3 cellular contexts compared by ENCODE assay signal in the genomic region with DNA sequence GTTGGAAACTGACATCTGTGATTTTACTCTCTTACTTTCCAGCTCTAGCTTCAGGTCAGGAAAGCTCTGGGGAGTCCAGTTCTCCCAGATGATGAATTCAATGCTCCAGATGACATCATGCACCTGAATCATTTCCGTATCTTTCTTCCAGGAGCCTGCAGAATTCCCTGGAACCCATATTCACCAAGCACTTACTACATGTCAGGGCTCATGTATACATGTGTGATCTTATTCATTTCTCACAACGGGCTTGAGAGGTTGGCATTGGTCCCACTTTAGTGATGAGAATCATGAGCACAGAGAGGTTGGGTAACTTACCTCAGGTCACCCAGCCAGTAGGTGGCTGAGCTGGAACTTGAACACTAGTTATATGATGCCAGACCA.
TF ChIP-seq lines count a peak whose summit lies in the region.

No MANE protein-coding gene starts in this region.

TF ChIP-seq in SK-N-SH, 30 proteins besides CTCF, POLR2A, EP300 and RAD21:
- TF ChIP-seq RXRA (IDR thresholded peaks at IDR 0.05; ENCODE audit: borderline replicate concordance, low read depth) (no peak), USF2 (IDR thresholded peaks at IDR 0.05; ENCODE audit: borderline replicate concordance, low read depth, low read length) (no peak), SIN3A (IDR thresholded peaks at IDR 0.05; ENCODE audit: borderline replicate concordance, low read depth, low read length) (no peak), RCOR1 (IDR thresholded peaks at IDR 0.05; ENCODE audit: low read length) (no peak), SMC3 (IDR thresholded peaks at IDR 0.05; ENCODE audit: low read depth, low read length) (no peak)

TF ChIP-seq in SK-N-SH treated with all-trans-retinoic acid at 6 μM for 48 hours, 23 proteins besides CTCF, POLR2A, EP300 and RAD21:
- no peak for TF ChIP-seq CSRNP3 (CRISPR knock-in tag; IDR thresholded peaks at IDR 0.05)

TF ChIP-seq in endothelial cell of umbilical vein, 7 proteins besides CTCF, POLR2A, EP300 and RAD21:
- peak; percentile 26 for TF ChIP-seq POLR2AphosphoS5 (IDR thresholded peaks at IDR 0.05; ENCODE audit: insufficient read depth, low read depth, low read length)
- TF ChIP-seq GATA2 (IDR thresholded peaks at IDR 0.05; ENCODE audit: insufficient read depth, insufficient read length, low read depth, low read length): no peak
- peak; percentile 80 for TF ChIP-seq JUN (IDR thresholded peaks at IDR 0.05; ENCODE audit: borderline replicate concordance, insufficient read depth, insufficient read length, low read depth)
- TF ChIP-seq MYC (IDR thresholded peaks at IDR 0.05; ENCODE audit: low read depth, low read length): no peak
- no peak for TF ChIP-seq MAX (IDR thresholded peaks at IDR 0.05; ENCODE audit: insufficient read depth, insufficient read length)
- TF ChIP-seq FOS (IDR thresholded peaks at IDR 0.05; ENCODE audit: borderline replicate concordance, insufficient read depth, low read length): peak; percentile 39
- no peak for TF ChIP-seq EZH2 (IDR thresholded peaks at IDR 0.05; ENCODE audit: borderline replicate concordance, low read depth, low read length, severe bottlenecking)
